Comparison of ENCODE assay signal across 7 cellular contexts in genomic region chr6:67538032-67538431, GRCh38.
"Had no signal": no experiment of that assay in that cellular context is flagged by ENCODE, and none has a peak within 500 bp of the region (broad histone marks: within the 10 kb centered on the region; RNA-seq: fewer than 3 reads in every experiment).

No MANE protein-coding gene starts in this region.

- ATAC-seq: HepG2 had no signal

- FAIRE-seq: HepG2, HTR-8/SVneo had no signal

- H3K9ac ChIP-seq: KMS-11 had no signal

- H3K27ac ChIP-seq: HL-60, KMS-11 had no signal

- H3K4me2 ChIP-seq: KMS-11 had no signal

- DNase-seq: IMR-90, KBM-7, KG1 had no signal
